2 cellular contexts compared by ENCODE assay signal in the genomic region with DNA sequence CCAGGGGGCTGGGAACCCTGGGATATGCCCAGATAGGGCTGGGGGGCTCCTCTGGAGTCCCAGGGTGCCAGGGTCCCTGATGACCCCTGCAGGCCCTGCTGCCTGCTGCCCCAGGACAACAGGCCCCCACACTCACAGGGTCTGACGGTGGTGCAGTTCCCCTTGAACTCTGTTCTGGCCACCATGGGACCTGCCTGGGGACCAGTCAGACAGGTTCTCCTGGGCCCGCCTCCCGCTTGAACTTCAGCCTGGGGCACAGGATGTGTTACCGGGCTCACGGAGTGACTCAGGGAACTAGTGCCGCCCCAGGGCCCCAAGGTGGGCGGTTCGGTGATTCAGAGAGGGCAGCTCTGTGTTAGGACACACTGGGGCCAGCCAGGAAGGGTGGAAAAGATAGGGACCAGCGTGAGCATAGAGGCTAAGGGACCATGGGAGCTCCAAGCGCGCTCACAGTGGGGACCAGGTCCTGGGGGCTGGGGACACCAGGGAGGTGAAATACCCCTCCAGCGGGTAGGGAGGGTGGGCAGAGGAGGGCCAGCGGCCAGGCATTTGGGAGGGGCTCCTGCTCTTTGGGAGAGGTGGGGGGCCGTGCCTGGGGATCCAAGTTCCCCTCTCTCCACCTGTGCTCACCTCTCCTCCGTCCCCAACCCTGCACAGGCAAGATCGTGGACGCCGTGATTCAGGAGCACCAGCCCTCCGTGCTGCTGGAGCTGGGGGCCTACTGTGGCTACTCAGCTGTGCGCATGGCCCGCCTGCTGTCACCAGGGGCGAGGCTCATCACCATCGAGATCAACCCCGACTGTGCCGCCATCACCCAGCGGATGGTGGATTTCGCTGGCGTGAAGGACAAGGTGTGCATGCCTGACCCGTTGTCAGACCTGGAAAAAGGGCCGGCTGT.
TF ChIP-seq lines count a peak whose summit lies in the region.

No MANE protein-coding gene starts in this region.

TF ChIP-seq in SK-N-SH, 30 proteins besides CTCF, POLR2A, EP300 and RAD21 (continued from another document):
- TF ChIP-seq, protein P1, sequence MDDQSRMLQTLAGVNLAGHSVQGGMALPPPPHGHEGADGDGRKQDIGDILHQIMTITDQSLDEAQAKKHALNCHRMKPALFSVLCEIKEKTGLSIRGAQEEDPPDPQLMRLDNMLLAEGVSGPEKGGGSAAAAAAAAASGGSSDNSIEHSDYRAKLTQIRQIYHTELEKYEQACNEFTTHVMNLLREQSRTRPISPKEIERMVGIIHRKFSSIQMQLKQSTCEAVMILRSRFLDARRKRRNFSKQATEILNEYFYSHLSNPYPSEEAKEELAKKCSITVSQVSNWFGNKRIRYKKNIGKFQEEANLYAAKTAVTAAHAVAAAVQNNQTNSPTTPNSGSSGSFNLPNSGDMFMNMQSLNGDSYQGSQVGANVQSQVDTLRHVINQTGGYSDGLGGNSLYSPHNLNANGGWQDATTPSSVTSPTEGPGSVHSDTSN (IDR thresholded peaks at IDR 0.05) = no peak
- TF ChIP-seq ZBTB33 (IDR thresholded peaks at IDR 0.05; ENCODE audit: borderline replicate concordance, low read depth) (no peak), CHD2 (IDR thresholded peaks at IDR 0.05; ENCODE audit: low read length, partially characterized antibody) (no peak), TAF1 (IDR thresholded peaks at IDR 0.05; ENCODE audit: borderline replicate concordance, low read depth, low read length) (no peak), IRF3 (IDR thresholded peaks at IDR 0.05; ENCODE audit: low read depth, low read length) (no peak), NFIC (IDR thresholded peaks at IDR 0.05; ENCODE audit: borderline replicate concordance) (no peak), ELF1 (IDR thresholded peaks at IDR 0.05) (no peak), RXRA (IDR thresholded peaks at IDR 0.05; ENCODE audit: borderline replicate concordance, low read depth) (no peak), SMC3 (IDR thresholded peaks at IDR 0.05; ENCODE audit: low read depth, low read length) (no peak), FOXM1 (IDR thresholded peaks at IDR 0.05; ENCODE audit: low read depth) (no peak), USF1 (IDR thresholded peaks at IDR 0.05; ENCODE audit: borderline replicate concordance, low read depth) (no peak)

TF ChIP-seq in GM12891, 5 proteins besides CTCF, POLR2A, EP300 and RAD21 (continued from another document):
- TF ChIP-seq SPI1 (IDR thresholded peaks at IDR 0.05; ENCODE audit: low read depth, low read length) = no peak
